8 cellular contexts compared by ENCODE assay signal in the genomic region with DNA sequence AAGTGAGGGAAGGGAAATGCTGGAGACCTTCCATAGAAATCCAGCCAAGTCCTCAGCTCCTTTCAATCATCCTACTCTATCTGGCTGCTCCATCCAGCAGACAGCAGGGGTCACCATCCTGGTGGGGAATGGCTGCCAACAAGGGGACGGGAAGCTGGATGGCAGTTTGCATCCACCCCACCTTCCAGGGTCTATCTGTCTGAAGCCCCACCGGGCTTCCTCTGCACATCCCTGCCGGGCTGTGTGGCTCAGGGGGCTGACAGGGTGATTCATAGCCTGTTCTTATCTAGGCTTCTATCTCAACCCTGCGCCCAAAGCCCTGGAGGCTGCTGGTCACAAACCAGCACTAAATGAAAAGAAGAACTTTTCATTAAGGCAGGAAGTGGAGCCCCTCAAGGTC. TPM values are rescaled to one million over a fixed set of nuclear protein-coding genes. Genes with fewer than 3 reads are reported as not detected.
DNase-seq lines count a peak whose midpoint lies in the region; ATAC-seq and TF ChIP-seq lines count a peak whose summit lies in the region.

No MANE protein-coding gene starts in this region.

- WGBS in esophagus, 2 donors = 32 to 33% methylated on average over 4 of the region's 4 CpGs

- H3K36me3 ChIP-seq in esophagus (ENCODE audit: control insufficient read depth in 2 of 2, insufficient read depth in 2 of 2, low read length in 1 of 2) (no peaks in the 10 kb centered on the region), parathyroid adenoma (ENCODE audit: control insufficient read depth, insufficient read depth, low read length) (no peaks in the 10 kb centered on the region)

- peak; percentile 50 for DNase-seq in NK-92 treated with Interleukin-12 subunit alpha and Interleukin-12 subunit beta, amount 100 ng/mL, for 24 hours (lab: John Stamatoyannopoulos, UW)
- no peak for DNase-seq in NK-92 (lab: John Stamatoyannopoulos, UW; ENCODE audit: unreplicated experiment)
- no peak for DNase-seq in NCI-H128 (lab: John Stamatoyannopoulos, UW; ENCODE audit: unreplicated experiment)

- H3K4me2 ChIP-seq in parathyroid adenoma (ENCODE audit: low read length) = peak overlapping the region; percentile 26

- TF ChIP-seq CTCF in VCaP (conservative IDR thresholded peaks at IDR 0.05) = peak; percentile 72
- no peak for TF ChIP-seq CTCF in parathyroid adenoma (IDR thresholded peaks at IDR 0.05)

- ATAC-seq in HG02840 (IDR thresholded peaks at IDR 0.05; ENCODE audit: low FRiP score, unreplicated experiment) (no peak), HG02678 (IDR thresholded peaks at IDR 0.05; ENCODE audit: unreplicated experiment) (no peak)

- H3K79me2 ChIP-seq in parathyroid adenoma = no peaks in the 10 kb centered on the region

- peak overlapping the region; percentile 87 for H2AFZ ChIP-seq in parathyroid adenoma

- H3K9me3 ChIP-seq in esophagus (ENCODE audit: control insufficient read depth in 2 of 2, insufficient read depth in 1 of 2, low read depth in 1 of 2, low read length in 1 of 2) (no peaks in the 10 kb centered on the region), parathyroid adenoma (ENCODE audit: control insufficient read depth, low read length) (no peaks in the 10 kb centered on the region)

- H3K4me3 ChIP-seq in esophagus (ENCODE audit: low read depth in 1 of 2, low read length in 2 of 2) (peak overlapping the region; percentile 51 to 67), parathyroid adenoma (ENCODE audit: low read depth, low read length) (peak overlapping the region; percentile 45)

- H3K27ac ChIP-seq in VCaP = peak overlapping the region; percentile 84
- H3K27ac ChIP-seq in esophagus (ENCODE audit: low read depth in 2 of 2, low read length in 1 of 2) = peak overlapping the region; percentile 15
- H3K27ac ChIP-seq in parathyroid adenoma = no peak overlapping the region

- H3K4me1 ChIP-seq in esophagus (ENCODE audit: control insufficient read depth in 2 of 2, insufficient read depth in 2 of 2, low read length in 1 of 2) = peaks cover 0 to 10% of the 10 kb centered on the region in 2 donors
- H3K4me1 ChIP-seq in parathyroid adenoma = no peaks in the 10 kb centered on the region

- H3K9ac ChIP-seq in parathyroid adenoma = no peak overlapping the region

- H3K27me3 ChIP-seq in esophagus (ENCODE audit: control insufficient read depth in 1 of 2, insufficient read depth in 2 of 2, low read length in 2 of 2) (no peaks in the 10 kb centered on the region), parathyroid adenoma (ENCODE audit: control insufficient read depth, insufficient read depth, low read length) (no peaks in the 10 kb centered on the region)

RNA-seq across cellular contexts. Expression of gene SYTL2, which starts 1.1 kb away (rescaled TPM):
- 1 to 10 TPM; 3.4 to 5.0 TPM for polyA plus RNA-seq in esophagus

RNA-seq across cellular contexts. Expression of gene CCDC83, which starts 45.3 kb away (rescaled TPM):
- not detected for polyA plus RNA-seq in esophagus
